7 cellular contexts compared by ENCODE assay signal in genomic region chr5:43192558-43193170, GRCh38. TPM values are rescaled to one million over a fixed set of nuclear protein-coding genes. Genes with fewer than 3 reads are reported as not detected.
DNase-seq lines count a peak whose midpoint lies in the region; ATAC-seq, FAIRE-seq and TF ChIP-seq lines count a peak whose summit lies in the region.

No MANE protein-coding gene starts in this region.

- H3F3A ChIP-seq in SK-N-SH (replicated peaks; ENCODE audit: insufficient read depth), result peaks cover 23% of the 10 kb centered on the region

- H3K36me3 ChIP-seq in SK-N-SH (replicated peaks in 1 of 2; ENCODE audit: control insufficient read depth in 1 of 2, insufficient read depth in 2 of 2, low read length in 1 of 2), result no peaks in the 10 kb centered on the region
- no peaks in the 10 kb centered on the region for H3K36me3 ChIP-seq in bronchial epithelial cell (ENCODE audit: control insufficient read depth, insufficient read depth, low read length)
- no peaks in the 10 kb centered on the region for H3K36me3 ChIP-seq in kidney (ENCODE audit: control insufficient read depth in 1 of 2, insufficient read depth in 2 of 2, low read length in 2 of 2)

- no peak for TF ChIP-seq RAD21 in SK-N-SH (IDR thresholded peaks at IDR 0.05; ENCODE audit: low read length)

- H2AFZ ChIP-seq in SK-N-SH (ENCODE audit: low read depth), result peak overlapping the region; percentile 72

- no peaks in the 10 kb centered on the region for H3K79me2 ChIP-seq in SK-N-SH (ENCODE audit: insufficient read depth)

- H3K4me1 ChIP-seq in SK-N-SH (ENCODE audit: control insufficient read depth in 1 of 2, insufficient read depth in 2 of 2, low read depth in 1 of 2, low read length in 1 of 2) (peaks cover 7 to 17% of the 10 kb centered on the region in 2 experiments; a peak in 2 of 4 replicates), kidney (ENCODE audit: control insufficient read depth in 1 of 2, insufficient read depth in 1 of 2, low read depth in 1 of 2, low read length in 2 of 2) (peaks cover 4 to 12% of the 10 kb centered on the region in 2 donors)

- H3K4me2 ChIP-seq in SK-N-SH, result peak overlapping the region; percentile 99

- 0 out of 2 replicates have a peak, but pooled peaks cover 3% of the 10 kb centered on the region for H3K9me2 ChIP-seq in SK-N-SH

- H3K27me3 ChIP-seq in SK-N-SH (ENCODE audit: insufficient read depth) (no peaks in the 10 kb centered on the region), bronchial epithelial cell (ENCODE audit: control insufficient read depth, insufficient read depth, low read length) (peaks cover 3% of the 10 kb centered on the region)

- H3K9me3 ChIP-seq in SK-N-SH (no peaks in the 10 kb centered on the region), kidney (ENCODE audit: control insufficient read depth in 1 of 2, low read length in 2 of 2) (no peaks in the 10 kb centered on the region)

- no peaks in the 10 kb centered on the region for H4K20me1 ChIP-seq in SK-N-SH (ENCODE audit: insufficient read depth)

- ATAC-seq in GM18868 (IDR thresholded peaks at IDR 0.05; ENCODE audit: unreplicated experiment), result peak; percentile 11
- peak; percentile 17 for ATAC-seq in HG02884 (IDR thresholded peaks at IDR 0.05; ENCODE audit: unreplicated experiment)

- FAIRE-seq in bronchial epithelial cell (lab: Jason Lieb, UNC) (no peak), kidney (lab: Jason Lieb, UNC) (no peak)

- intact Hi-C loops in kidney (cut with DNase I), result no loop called here

- H3K9ac ChIP-seq in SK-N-SH (peak overlapping the region; percentile 50; the same call in 1 of the 2 replicates), kidney (ENCODE audit: low read length in 2 of 2) (no peak overlapping the region)

- POLR2A ChIA-PET in SK-N-SH (lab: Yijun Ruan, JAX), result interaction anchor here (0.8 to 1.5 kb wide), 2 partner anchors 71 to 291 kb away, joined by 3 read pairs; partner anchors contain the start of gene TMEM267

- H3K4me3 ChIP-seq in SK-N-SH (ENCODE audit: low read depth in 2 of 2, low read length in 1 of 2), result peak overlapping the region; percentile 53 to 63
- H3K4me3 ChIP-seq in bronchial epithelial cell (ENCODE audit: low read depth, low read length), result peak overlapping the region; percentile 40
- H3K4me3 ChIP-seq in kidney (ENCODE audit: low read length in 2 of 2), result peak overlapping the region; percentile 66 to 71

- no peak for TF ChIP-seq EP300 in SK-N-SH (IDR thresholded peaks at IDR 0.05; ENCODE audit: borderline replicate concordance in 1 of 2, low read depth in 1 of 2, low read length in 1 of 2)

- CTCF ChIA-PET in SK-N-SH (lab: Yijun Ruan, JAX), result interaction anchor here (1.1 to 1.2 kb wide), 3 partner anchors 22 to 197 kb away, joined by 3 read pairs; no protein-coding TSS in a partner anchor

- WGBS in SK-N-SH (ENCODE audit: low lambda C conversion rate), result 1% methylated on average over 18 of the region's 49 CpGs

- DNase-seq in SK-N-SH (peak; percentile 39), bronchial epithelial cell (ENCODE audit: low read depth) (peak; percentile 12), kidney (peak; percentile 76), NCI-H1436 treated with DMSO at 0.1 percent for 48 hours (lab: John Stamatoyannopoulos, UW) (no peak)
- DNase-seq in stimulated activated CD4-positive, alpha-beta T cell treated with anti-CD3 and anti-CD28 coated beads, Interleukin-15, amount 100 ng/mL, for 24 hours, result peak; percentile 46

- H3K27ac ChIP-seq in SK-N-SH (ENCODE audit: low read depth in 2 of 2, low read length in 1 of 2) (peak overlapping the region in 1 of 2 experiments; percentile 75; a peak in 2 of 4 replicates), kidney (ENCODE audit: low read depth in 2 of 2, low read length in 2 of 2) (peak overlapping the region in 1 of 2 donors; percentile 22)

- TF ChIP-seq CTCF in SK-N-SH (IDR thresholded peaks at IDR 0.05) (no peak), bronchial epithelial cell (IDR thresholded peaks at IDR 0.05; ENCODE audit: insufficient read depth, low read length, severe bottlenecking) (no peak), kidney (IDR thresholded peaks at IDR 0.05; ENCODE audit: borderline replicate concordance, extremely low read depth, insufficient read depth) (no peak)

TF ChIP-seq in SK-N-SH, 30 proteins besides CTCF, POLR2A, EP300 and RAD21:
- TF ChIP-seq NRF1 (IDR thresholded peaks at IDR 0.05; ENCODE audit: low read depth, low read length), result 0 out of 2 replicates have a peak, but pooled peaks have one; percentile 2
- no peak for TF ChIP-seq ELF1 (IDR thresholded peaks at IDR 0.05)
- TF ChIP-seq, protein P1, sequence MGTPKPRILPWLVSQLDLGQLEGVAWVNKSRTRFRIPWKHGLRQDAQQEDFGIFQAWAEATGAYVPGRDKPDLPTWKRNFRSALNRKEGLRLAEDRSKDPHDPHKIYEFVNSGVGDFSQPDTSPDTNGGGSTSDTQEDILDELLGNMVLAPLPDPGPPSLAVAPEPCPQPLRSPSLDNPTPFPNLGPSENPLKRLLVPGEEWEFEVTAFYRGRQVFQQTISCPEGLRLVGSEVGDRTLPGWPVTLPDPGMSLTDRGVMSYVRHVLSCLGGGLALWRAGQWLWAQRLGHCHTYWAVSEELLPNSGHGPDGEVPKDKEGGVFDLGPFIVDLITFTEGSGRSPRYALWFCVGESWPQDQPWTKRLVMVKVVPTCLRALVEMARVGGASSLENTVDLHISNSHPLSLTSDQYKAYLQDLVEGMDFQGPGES (IDR thresholded peaks at IDR 0.05; ENCODE audit: low read depth, low read length), result no peak
- TF ChIP-seq FOXM1 (IDR thresholded peaks at IDR 0.05; ENCODE audit: low read depth), result no peak
- TF ChIP-seq TEAD4 (IDR thresholded peaks at IDR 0.05; ENCODE audit: borderline replicate concordance, insufficient read depth), result no peak
- TF ChIP-seq PBX3 (IDR thresholded peaks at IDR 0.05), result no peak
- no peak for TF ChIP-seq MEF2A (IDR thresholded peaks at IDR 0.05; ENCODE audit: borderline replicate concordance, low read depth)
TF ChIP-seq in SK-N-SH: peak in this region for 1.

RNA-seq across cellular contexts. Expression of gene NIM1K, which starts 0.6 kb away (rescaled TPM):
- polyA plus RNA-seq in SK-N-SH (2012; rRNA removed) (0.16 and 0.23 TPM in 2 replicates), kidney (ENCODE audit: insufficient read depth, low read depth, low replicate concordance) (0.32 TPM)
- 0.14 and 0.15 TPM in 2 replicates for polyA plus RNA-seq in SK-N-SH (2012; cell fraction: cytosol; rRNA removed)
- polyA plus RNA-seq in SK-N-SH (2012; cell fraction: nucleus; rRNA removed), result 0.11 and 0.13 TPM in 2 replicates
- total RNA-seq in bronchial epithelial cell (0.38 TPM in 1 of 2 replicates, not detected in the other), kidney (0.60 TPM)
